ENCODE assay signal across 20 cellular contexts in the genomic region with DNA sequence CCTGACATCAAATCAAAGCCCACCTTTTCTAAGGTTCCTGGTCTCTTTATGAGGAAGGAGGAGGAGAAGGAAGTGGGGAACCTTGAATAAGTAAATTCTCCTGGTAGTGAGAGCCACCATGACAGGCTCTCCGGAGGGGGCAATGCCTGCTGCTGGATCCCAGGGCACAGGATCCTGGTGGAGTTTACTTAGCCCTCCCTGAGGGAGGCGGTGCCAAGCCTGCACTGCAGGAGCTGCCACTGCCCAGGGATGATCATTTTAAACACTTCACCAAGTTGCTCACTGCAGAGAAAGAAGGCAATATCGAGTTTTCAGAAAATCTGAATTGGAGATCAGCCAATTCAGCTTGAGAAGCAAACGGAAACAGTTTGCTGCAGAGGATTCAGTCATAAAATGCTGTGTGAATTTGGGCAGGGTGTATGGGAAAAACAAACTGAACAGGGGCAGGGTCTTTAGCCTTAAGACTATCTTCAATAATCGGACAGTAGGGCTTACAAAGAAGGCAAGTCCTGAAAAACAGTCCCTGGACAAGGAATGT.
A peak's percentile ranks its signal among the peaks of the same experiment; 100 is the strongest.
DNase-seq lines count a peak whose midpoint lies in the region; ATAC-seq, FAIRE-seq and TF ChIP-seq lines count a peak whose summit lies in the region.
"Had no signal": no experiment of that assay in that cellular context is flagged by ENCODE, and none has a peak within 500 bp of the region (broad histone marks: within the 10 kb centered on the region; RNA-seq: fewer than 3 reads in every experiment).

No MANE protein-coding gene starts in this region.

- peak overlapping the region; percentile 45 for H3K4me2 ChIP-seq in A549
- H3K4me2 ChIP-seq in parathyroid adenoma (ENCODE audit: low read length): no peak overlapping the region
- no peak overlapping the region for H3K4me2 ChIP-seq in PC-9
- H3K4me2 ChIP-seq: BLaER1 treated with 17β-estradiol and CSF1 and Interleukin-3, amounts not matched to agents 10 nM and 100 nM had no signal

- H4K20me1 ChIP-seq in PC-9 (ENCODE audit: insufficient read depth): no peaks in the 10 kb centered on the region
- H4K20me1 ChIP-seq: BLaER1 treated with 17β-estradiol and CSF1 and Interleukin-3, amounts not matched to agents 10 nM and 100 nM had no signal

- 0 out of 2 replicates have a peak, but pooled peaks cover 4% of the 10 kb centered on the region for H3F3A ChIP-seq in PC-9 (ENCODE audit: insufficient read depth, low read depth)

- WGBS in A549 (ENCODE audit: missing lambda C conversion rate): 23% methylated on average over 5 of the region's 5 CpGs

- no peak for TF ChIP-seq EP300 in A549 (IDR thresholded peaks at IDR 0.05)

- H3K27ac ChIP-seq in A549 (no peak overlapping the region), A673 (ENCODE audit: low read depth, low read length, poor library complexity, severe bottlenecking) (no peak overlapping the region), parathyroid adenoma (no peak overlapping the region), PC-9 (no peak overlapping the region)
- H3K27ac ChIP-seq: BLaER1 treated with 17β-estradiol and CSF1 and Interleukin-3, amounts not matched to agents 10 nM and 100 nM had no signal

- no TSS peak for BruUV-seq in A673 (replicated peaks; lab: Mats Ljungman, UMichigan)
- BruUV-seq in PC-9 (replicated peaks; lab: Mats Ljungman, UMichigan): no TSS peak

- POLR2A ChIA-PET in A549 (lab: Yijun Ruan, JAX): no interaction called here
- POLR2A ChIA-PET in A673 (lab: Charles Lee; ENCODE audit: low non-redundant PET): no interaction called here
- POLR2A ChIA-PET in PC-9 (lab: Charles Lee; ENCODE audit: unreplicated experiment): no interaction called here

- TF ChIP-seq POLR2A in A549 (IDR thresholded peaks at IDR 0.05; ENCODE audit: low read length): no peak

- H3K9ac ChIP-seq in parathyroid adenoma: no peak overlapping the region
- H3K9ac ChIP-seq: BLaER1 treated with 17β-estradiol and CSF1 and Interleukin-3, amounts not matched to agents 10 nM and 100 nM had no signal

- H3K79me2 ChIP-seq in parathyroid adenoma (no peaks in the 10 kb centered on the region), PC-9 (ENCODE audit: low read depth) (no peaks in the 10 kb centered on the region)

- no peaks in the 10 kb centered on the region for H3K27me3 ChIP-seq in A673 (replicated peaks; ENCODE audit: insufficient read depth, low read depth, low read length, poor library complexity)
- H3K27me3 ChIP-seq in parathyroid adenoma (ENCODE audit: control insufficient read depth, insufficient read depth, low read length): no peaks in the 10 kb centered on the region
- no peaks in the 10 kb centered on the region for H3K27me3 ChIP-seq in PC-9 (ENCODE audit: insufficient read depth, low read depth)
- H3K27me3 ChIP-seq: BLaER1 treated with 17β-estradiol and CSF1 and Interleukin-3, amounts not matched to agents 10 nM and 100 nM had no signal

- no peak for TF ChIP-seq CTCF in A549 (IDR thresholded peaks at IDR 0.05)
- no peak for TF ChIP-seq CTCF in A673 (conservative IDR thresholded peaks at IDR 0.05; ENCODE audit: low read depth, low read length)
- TF ChIP-seq CTCF in parathyroid adenoma (IDR thresholded peaks at IDR 0.05): no peak
- no peak for TF ChIP-seq CTCF in PC-9 (conservative IDR thresholded peaks at IDR 0.05)

- H3K9me2 ChIP-seq in PC-9 (ENCODE audit: insufficient read depth): peaks cover under 1% of the 10 kb centered on the region; the same call in 1 of the 2 replicates

- ATAC-seq in A549: peak in 1 of 2 experiments; percentile 66; a peak in 3 of 6 replicates
- no peak for ATAC-seq in GM19351 (IDR thresholded peaks at IDR 0.05; ENCODE audit: unreplicated experiment)

- no peak overlapping the region for H3K4me3 ChIP-seq in A549
- H3K4me3 ChIP-seq in A673 (ENCODE audit: low read depth, low read length, poor library complexity, severe bottlenecking): no peak overlapping the region
- no peak overlapping the region for H3K4me3 ChIP-seq in parathyroid adenoma (ENCODE audit: low read depth, low read length)
- no peak overlapping the region for H3K4me3 ChIP-seq in PC-9
- H3K4me3 ChIP-seq: BLaER1 treated with 17β-estradiol and CSF1 and Interleukin-3, amounts not matched to agents 10 nM and 100 nM had no signal

- no peak for DNase-seq in A549 (ENCODE audit: low read depth in 1 of 2, low spot score in 1 of 2)
- DNase-seq in A673 (ENCODE audit: low spot score): peak; percentile 35
- peak; percentile 9 for DNase-seq in OCI-M1 (lab: John Stamatoyannopoulos, UW)
- DNase-seq in PC-9: no peak
- no peak for DNase-seq in GM19239 (ENCODE audit: insufficient read length, low spot score)
- DNase-seq: DMS53, GDM1, H7, Karpas-422, NCI-H1417 treated with DMSO at 0.1 percent for 48 hours, NCI-H187 treated with DMSO at 0.1 percent for 48 hours, NCI-H2107, NCI-H2227 treated with DMSO at 0.1 percent for 48 hours, NCI-H524 treated with DMSO at 0.1 percent for 48 hours, NCI-H82, SHP77 had no signal

- CTCF ChIA-PET in A549 (lab: Yijun Ruan, JAX) (no interaction called here), A673 (lab: Charles Lee) (no interaction called here), PC-9 (lab: Charles Lee) (no interaction called here)

- peak overlapping the region; percentile 22 for H2AFZ ChIP-seq in parathyroid adenoma
- no peak overlapping the region for H2AFZ ChIP-seq in PC-9

- H3K9me3 ChIP-seq in A549: no peaks in the 10 kb centered on the region
- no peaks in the 10 kb centered on the region for H3K9me3 ChIP-seq in A673 (ENCODE audit: low read depth, low read length, poor library complexity, severe bottlenecking)
- no peaks in the 10 kb centered on the region for H3K9me3 ChIP-seq in parathyroid adenoma (ENCODE audit: control insufficient read depth, low read length)
- H3K9me3 ChIP-seq in PC-9 (ENCODE audit: insufficient read depth, low read depth): no peaks in the 10 kb centered on the region; the same call in 1 of the 2 replicates
- H3K9me3 ChIP-seq: BLaER1 treated with 17β-estradiol and CSF1 and Interleukin-3, amounts not matched to agents 10 nM and 100 nM had no signal

- intact Hi-C loops in A673 (cut with micrococcal nuclease; ENCODE audit: unreplicated experiment): no loop called here
- intact Hi-C loops in PC-9 (cut with micrococcal nuclease; ENCODE audit: unreplicated experiment): no loop called here

- H3K36me3 ChIP-seq in A673 (ENCODE audit: insufficient read depth, low read length, poor library complexity, severe bottlenecking): no peaks in the 10 kb centered on the region
- H3K36me3 ChIP-seq in parathyroid adenoma (ENCODE audit: control insufficient read depth, insufficient read depth, low read length): no peaks in the 10 kb centered on the region
- no peaks in the 10 kb centered on the region for H3K36me3 ChIP-seq in PC-9 (ENCODE audit: low read depth)
- H3K36me3 ChIP-seq: BLaER1 treated with 17β-estradiol and CSF1 and Interleukin-3, amounts not matched to agents 10 nM and 100 nM had no signal

- FAIRE-seq in A549 (lab: Jason Lieb, UNC) (no peak), GM19239 (lab: Jason Lieb, UNC) (no peak)
- FAIRE-seq: D721Med had no signal

- H3K4me1 ChIP-seq in A549: peaks cover 30% of the 10 kb centered on the region
- no peaks in the 10 kb centered on the region for H3K4me1 ChIP-seq in A673 (ENCODE audit: insufficient read depth, low read length, poor library complexity, severe bottlenecking)
- peaks cover 2% of the 10 kb centered on the region for H3K4me1 ChIP-seq in parathyroid adenoma
- H3K4me1 ChIP-seq in PC-9 (replicated peaks; ENCODE audit: insufficient read depth): peaks cover 22% of the 10 kb centered on the region
- H3K4me1 ChIP-seq: BLaER1 treated with 17β-estradiol and CSF1 and Interleukin-3, amounts not matched to agents 10 nM and 100 nM had no signal

- TF ChIP-seq RAD21 in A549 (conservative IDR thresholded peaks at IDR 0.05 in 1 of 2, IDR thresholded peaks at IDR 0.05 in 1 of 2): no peak

TF ChIP-seq in A549, 52 proteins besides CTCF, POLR2A, EP300 and RAD21:
- TF ChIP-seq, protein P1, sequence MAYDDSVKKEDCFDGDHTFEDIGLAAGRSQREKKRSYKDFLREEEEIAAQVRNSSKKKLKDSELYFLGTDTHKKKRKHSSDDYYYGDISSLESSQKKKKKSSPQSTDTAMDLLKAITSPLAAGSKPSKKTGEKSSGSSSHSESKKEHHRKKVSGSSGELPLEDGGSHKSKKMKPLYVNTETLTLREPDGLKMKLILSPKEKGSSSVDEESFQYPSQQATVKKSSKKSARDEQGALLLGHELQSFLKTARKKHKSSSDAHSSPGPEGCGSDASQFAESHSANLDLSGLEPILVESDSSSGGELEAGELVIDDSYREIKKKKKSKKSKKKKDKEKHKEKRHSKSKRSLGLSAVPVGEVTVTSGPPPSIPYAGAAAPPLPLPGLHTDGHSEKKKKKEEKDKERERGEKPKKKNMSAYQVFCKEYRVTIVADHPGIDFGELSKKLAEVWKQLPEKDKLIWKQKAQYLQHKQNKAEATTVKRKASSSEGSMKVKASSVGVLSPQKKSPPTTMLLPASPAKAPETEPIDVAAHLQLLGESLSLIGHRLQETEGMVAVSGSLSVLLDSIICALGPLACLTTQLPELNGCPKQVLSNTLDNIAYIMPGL (CRISPR knock-in tag; IDR thresholded peaks at IDR 0.05; ENCODE audit: borderline replicate concordance): no peak
- TF ChIP-seq MYC (IDR thresholded peaks at IDR 0.05; ENCODE audit: borderline replicate concordance, low read length): no peak
- no peak for TF ChIP-seq FOSL2 (IDR thresholded peaks at IDR 0.05)
- TF ChIP-seq FOSL2 (CRISPR knock-in tag; IDR thresholded peaks at IDR 0.05): no peak
- TF ChIP-seq CHD4 (IDR thresholded peaks at IDR 0.05; ENCODE audit: borderline replicate concordance): no peak
- TF ChIP-seq RFX5 (IDR thresholded peaks at IDR 0.05): no peak
- TF ChIP-seq ZSCAN20 (CRISPR knock-in tag; IDR thresholded peaks at IDR 0.05): no peak
- no peak for TF ChIP-seq EHF (CRISPR knock-in tag; IDR thresholded peaks at IDR 0.05)
TF ChIP-seq in A549: peak in this region for 0.

Comparison
In these comparisons a context has a peak if more than half of its experiments do, and no peak if none do; other contexts are left out.
1. DNase-seq: peak in A673 (single experiment) and OCI-M1 (single experiment); none in A549 (0 of 2), PC-9 (0 of 2) and GM19239 (single experiment).